ENCODE assay signal across 17 cellular contexts in the genomic region with DNA sequence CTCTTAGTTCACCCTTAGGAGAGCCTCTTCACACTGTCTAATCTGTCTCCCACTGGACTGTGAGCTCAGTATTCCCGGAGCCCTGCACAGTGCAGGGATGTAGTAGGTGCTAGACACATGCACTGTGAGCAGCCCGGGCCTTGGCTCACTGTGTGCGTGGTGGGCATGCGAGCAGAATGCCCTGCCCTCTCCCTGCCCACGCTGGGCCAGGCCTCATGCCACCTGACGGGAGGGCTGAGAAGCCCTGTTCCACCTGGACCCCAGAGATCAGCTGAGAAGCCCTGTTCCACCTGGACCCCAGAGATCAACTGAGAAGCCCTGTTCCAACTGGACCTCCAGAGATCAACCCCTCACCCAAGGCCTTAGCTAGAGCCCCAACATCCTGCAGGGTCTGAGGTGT. TPM values are rescaled to one million over a fixed set of nuclear protein-coding genes. Genes with fewer than 3 reads are reported as not detected.
DNase-seq lines count a peak whose midpoint lies in the region; ATAC-seq and TF ChIP-seq lines count a peak whose summit lies in the region.
"Had no signal": no experiment of that assay in that cellular context is flagged by ENCODE, and none has a peak within 500 bp of the region (broad histone marks: within the 10 kb centered on the region; RNA-seq: fewer than 3 reads in every experiment).

No MANE protein-coding gene starts in this region.

- H3K27me3 ChIP-seq in GM23338 (ENCODE audit: insufficient read depth) (no peaks in the 10 kb centered on the region), HCT116 (ENCODE audit: insufficient read depth, low read length) (no peaks in the 10 kb centered on the region)
- H3K27me3 ChIP-seq: BE2C had no signal

- H3K27ac ChIP-seq in GM23338 (ENCODE audit: low read depth) (no peak overlapping the region), HCT116 (ENCODE audit: low read depth, low read length) (no peak overlapping the region)
- H3K27ac ChIP-seq: C4-2B, HL-60 had no signal

- RAD21 ChIA-PET in HCT116 (lab: Charles Lee; ENCODE audit: low non-redundant PET in 1 of 2, low total read pairs in 2 of 2, uncharacterized antibody in 2 of 2, unreplicated experiment in 2 of 2), result no interaction called here

- H3K9me3 Mint-ChIP-seq in GM23338 (no peaks in the 10 kb centered on the region), WTC11 (no peaks in the 10 kb centered on the region)
- H3K9me3 Mint-ChIP-seq in stimulated activated effector memory CD8-positive, alpha-beta T cell treated with anti-CD3 and anti-CD28 coated beads, Interleukin-12 subunit alpha, Interleukin-12 subunit beta, amount 100 ng/mL, for 72 hours, result no peaks in the 10 kb centered on the region
- H3K9me3 Mint-ChIP-seq: CD4-positive, alpha-beta memory T cell had no signal

- H3K36me3 Mint-ChIP-seq in GM23338 (ENCODE audit: low read depth) (no peaks in the 10 kb centered on the region; the same call in 2 of the 3 replicates), WTC11 (no peaks in the 10 kb centered on the region)
- H3K36me3 Mint-ChIP-seq in stimulated activated effector memory CD8-positive, alpha-beta T cell treated with anti-CD3 and anti-CD28 coated beads, Interleukin-12 subunit alpha, Interleukin-12 subunit beta, amount 100 ng/mL, for 72 hours, result peaks cover under 1% of the 10 kb centered on the region
- H3K36me3 Mint-ChIP-seq: CD4-positive, alpha-beta memory T cell had no signal

- no peak for ATAC-seq in GM23338
- ATAC-seq in HCT116, result no peak
- no peak for ATAC-seq in WTC11
- ATAC-seq in stimulated activated effector memory CD8-positive, alpha-beta T cell treated with anti-CD3 and anti-CD28 coated beads, Interleukin-12 subunit alpha, Interleukin-12 subunit beta, amount 100 ng/mL, for 72 hours, result no peak
- ATAC-seq in HG02981 (IDR thresholded peaks at IDR 0.05; ENCODE audit: unreplicated experiment), result no peak
- ATAC-seq: A549, K562 had no signal

- H3K27ac Mint-ChIP-seq in GM23338 (peak overlapping the region; percentile 65), WTC11 (peak overlapping the region; percentile 80)
- H3K27ac Mint-ChIP-seq in stimulated activated effector memory CD8-positive, alpha-beta T cell treated with anti-CD3 and anti-CD28 coated beads, Interleukin-12 subunit alpha, Interleukin-12 subunit beta, amount 100 ng/mL, for 72 hours, result peak overlapping the region; percentile 43

- DNase-seq in GM23338 (ENCODE audit: low spot score), result no peak
- DNase-seq in HCT116 (ENCODE audit: low read depth, low spot score), result no peak
- DNase-seq in WTC11 (ENCODE audit: low spot score), result no peak
- DNase-seq in stimulated activated effector memory CD8-positive, alpha-beta T cell treated with anti-CD3 and anti-CD28 coated beads, Interleukin-12 subunit alpha, Interleukin-12 subunit beta, amount 100 ng/mL, for 72 hours (ENCODE audit: low spot score in 2 of 2), result no peak
- no peak for DNase-seq in globus pallidus (ENCODE audit: low spot score)
- DNase-seq: BE2C; CD4-positive, alpha-beta memory T cell; DMS153; DMS79 treated with DMSO at 0.1 percent for 48 hours; EL had no signal

- TF ChIP-seq CTCF in GM23338 (conservative IDR thresholded peaks at IDR 0.05; ENCODE audit: low read depth in 2 of 2) (no peak), HCT116 (IDR thresholded peaks at IDR 0.05 in 2 of 3, conservative IDR thresholded peaks at IDR 0.05 in 1 of 3; ENCODE audit: borderline replicate concordance in 1 of 3, insufficient read depth in 1 of 3, low read depth in 2 of 3, low read length in 2 of 3) (no peak), WTC11 (IDR thresholded peaks at IDR 0.05) (no peak)

- H3K27me3 Mint-ChIP-seq in GM23338 (ENCODE audit: insufficient read depth, low read depth, poor library complexity), result peaks cover 5% of the 10 kb centered on the region
- H3K27me3 Mint-ChIP-seq in WTC11 (ENCODE audit: low read depth), result no peaks in the 10 kb centered on the region
- H3K27me3 Mint-ChIP-seq: CD4-positive, alpha-beta memory T cell had no signal

- H3F3A ChIP-seq in GM23338 (replicated peaks; ENCODE audit: low read depth), result no peaks in the 10 kb centered on the region

- H3K9ac ChIP-seq in HCT116 (ENCODE audit: low read length), result no peak overlapping the region

- H2AFZ ChIP-seq in GM23338, result no peak overlapping the region
- H2AFZ ChIP-seq in HCT116 (ENCODE audit: low read depth, low read length, poor library complexity, severe bottlenecking), result no peak overlapping the region

- intact Hi-C loops in HCT116 (cut with micrococcal nuclease), result no loop called here

- H3K4me1 ChIP-seq in GM23338 (ENCODE audit: insufficient read depth) (no peaks in the 10 kb centered on the region), HCT116 (ENCODE audit: control insufficient read depth in 1 of 2, insufficient read depth in 2 of 2, low read length in 2 of 2) (peaks cover 10 to 21% of the 10 kb centered on the region in 2 experiments; a peak in 3 of 4 replicates)

- H3K4me1 Mint-ChIP-seq in GM23338 (no peaks in the 10 kb centered on the region), WTC11 (peaks cover under 1% of the 10 kb centered on the region; the same call in 1 of the 2 replicates)
- no peaks in the 10 kb centered on the region for H3K4me1 Mint-ChIP-seq in stimulated activated effector memory CD8-positive, alpha-beta T cell treated with anti-CD3 and anti-CD28 coated beads, Interleukin-12 subunit alpha, Interleukin-12 subunit beta, amount 100 ng/mL, for 72 hours
- H3K4me1 Mint-ChIP-seq: CD4-positive, alpha-beta memory T cell had no signal

- H3K79me2 ChIP-seq in GM23338 (replicated peaks; ENCODE audit: insufficient read depth), result no peaks in the 10 kb centered on the region
- no peaks in the 10 kb centered on the region for H3K79me2 ChIP-seq in HCT116 (ENCODE audit: insufficient read depth, low read length)

- no peak overlapping the region for H3K4me3 ChIP-seq in GM23338
- H3K4me3 ChIP-seq in HCT116 (replicated peaks in 1 of 2; ENCODE audit: low read depth in 1 of 2, low read length in 2 of 2), result no peak overlapping the region
- H3K4me3 ChIP-seq: A549, K562 had no signal

- H3K4me2 ChIP-seq in GM23338, result no peak overlapping the region
- H3K4me2 ChIP-seq in HCT116 (ENCODE audit: low read length), result peak overlapping the region; percentile 39; the same call in 1 of the 2 replicates
- H3K4me2 ChIP-seq: A549 had no signal

- 0 out of 2 replicates have a peak, but pooled peaks cover 4% of the 10 kb centered on the region for H4K20me1 ChIP-seq in GM23338 (replicated peaks; ENCODE audit: insufficient read depth)
- H4K20me1 ChIP-seq in HCT116 (ENCODE audit: insufficient read depth), result no peaks in the 10 kb centered on the region

- no peak for TF ChIP-seq POLR2A in HCT116 (IDR thresholded peaks at IDR 0.05; ENCODE audit: borderline replicate concordance, extremely low read depth, insufficient read depth, insufficient read length)

- POLR2A ChIA-PET in HCT116 (lab: Charles Lee) (no interaction called here), WTC11 (lab: Charles Lee) (interaction anchor here (0.6 kb wide), 1 partner anchor 17 kb away, joined by 3 read pairs; no protein-coding TSS in a partner anchor)

- CTCF ChIA-PET in HCT116 (lab: Charles Lee) (interaction anchor here (1.6 to 2.3 kb wide), 2 partner anchors 11 to 51 kb away, joined by 5 to 7 read pairs; partner anchors contain the start of gene RPS6KL1), WTC11 (lab: Charles Lee) (interaction anchor here (0.7 to 2.4 kb wide), 4 partner anchors 33 to 176 kb away, joined by 3 to 5 read pairs (median 4); partner anchors contain the start of gene ACYP1)

- H3K9me2 ChIP-seq in GM23338 (ENCODE audit: insufficient read depth) (no peaks in the 10 kb centered on the region), HCT116 (ENCODE audit: insufficient read depth) (no peaks in the 10 kb centered on the region)

- BruUV-seq in HCT116 (replicated peaks; lab: Mats Ljungman, UMichigan), result no TSS peak

- no peaks in the 10 kb centered on the region for H3K36me3 ChIP-seq in GM23338 (ENCODE audit: insufficient read depth)
- H3K36me3 ChIP-seq in HCT116 (ENCODE audit: control insufficient read depth in 1 of 2, insufficient read depth in 2 of 2, low read length in 2 of 2), result no peaks in the 10 kb centered on the region
- H3K36me3 ChIP-seq: BE2C had no signal

- no peak overlapping the region for H3K4me3 Mint-ChIP-seq in GM23338
- no peak overlapping the region for H3K4me3 Mint-ChIP-seq in WTC11
- no peak overlapping the region for H3K4me3 Mint-ChIP-seq in stimulated activated effector memory CD8-positive, alpha-beta T cell treated with anti-CD3 and anti-CD28 coated beads, Interleukin-12 subunit alpha, Interleukin-12 subunit beta, amount 100 ng/mL, for 72 hours
- H3K4me3 Mint-ChIP-seq: CD4-positive, alpha-beta memory T cell had no signal

- no peaks in the 10 kb centered on the region for H3K9me3 ChIP-seq in HCT116 (ENCODE audit: control insufficient read depth in 1 of 2, insufficient read depth in 1 of 2, low read depth in 1 of 2, low read length in 2 of 2)
- H3K9me3 ChIP-seq: A549, BE2C had no signal

- TF ChIP-seq RAD21 in HCT116 (IDR thresholded peaks at IDR 0.05; ENCODE audit: low read depth), result no peak

TF ChIP-seq in GM23338, 12 proteins besides CTCF, POLR2A, EP300 and RAD21 (continues in another document):
- TF ChIP-seq CREB1 (CRISPR knock-in tag; IDR thresholded peaks at IDR 0.05; ENCODE audit: low read depth) (no peak), POLR2AphosphoS5 (IDR thresholded peaks at IDR 0.05; ENCODE audit: low read depth) (no peak)

TF ChIP-seq in HCT116, 20 proteins besides CTCF, POLR2A, EP300 and RAD21 (continues in another document):
- TF ChIP-seq POLR2AphosphoS5 (IDR thresholded peaks at IDR 0.05; ENCODE audit: low read depth, low read length) (no peak), ZFX (IDR thresholded peaks at IDR 0.05) (no peak)

RNA-seq across cellular contexts. Expression of gene RPS6KL1, which starts 10.9 kb away (rescaled TPM):
- total RNA-seq in GM23338 (2014; rRNA removed; shearing (Covaris generic)), result 6.5 and 11.6 TPM in 2 replicates
- polyA plus RNA-seq in GM23338 (2016; fragmentation: Nextera tagmentation; extraction: Ambion mirVana), result 4.6 and 5.6 TPM in 2 replicates
- total RNA-seq in HCT116 (2021; ENCODE audit: unreplicated experiment) (6.7 TPM), WTC11 (2021) (10.6 to 12.6 TPM (median 12.2 TPM) in 3 replicates)
- polyA plus RNA-seq in HCT116 (2012), result 4.5 and 6.5 TPM in 2 replicates
- total RNA-seq: H4 had no signal

RNA-seq across cellular contexts. Expression of gene DLST, which starts 30.4 kb away (rescaled TPM):
- total RNA-seq in GM23338 (2014; rRNA removed; shearing (Covaris generic)), result 102 and 106 TPM in 2 replicates
- 11.2 TPM in 2 replicates for polyA plus RNA-seq in GM23338 (2016; fragmentation: Nextera tagmentation; extraction: Ambion mirVana)
- total RNA-seq in HCT116 (2021; ENCODE audit: unreplicated experiment) (101 TPM), WTC11 (2021) (112 to 121 TPM (median 119 TPM) in 3 replicates)
- 66.1 and 83.0 TPM in 2 replicates for polyA plus RNA-seq in HCT116 (2012)

RNA-seq across cellular contexts. Expression of gene PROX2, which starts 36.2 kb away (rescaled TPM):
- 0.31 TPM in 1 of 2 replicates, not detected in the other for total RNA-seq in GM23338 (2014; rRNA removed; shearing (Covaris generic))
- polyA plus RNA-seq in GM23338 (2016; fragmentation: Nextera tagmentation; extraction: Ambion mirVana), result 0.06 and 0.09 TPM in 2 replicates
- total RNA-seq in HCT116 (2021; ENCODE audit: unreplicated experiment), result not detected
- polyA plus RNA-seq in HCT116 (2012), result 0.07 and 0.09 TPM in 2 replicates
- 0.04 to 0.27 TPM in 2 of 3 replicates, not detected in the other for total RNA-seq in WTC11 (2021)
- total RNA-seq: CD4-positive, alpha-beta memory T cell; H4; K562 had no signal
- polyA plus RNA-seq: A549, AG04450, K562 had no signal

RNA-seq across cellular contexts. Expression of gene PGF, which starts 43.3 kb away (rescaled TPM):
- total RNA-seq in GM23338 (2014; rRNA removed; shearing (Covaris generic)), result 6.3 and 9.5 TPM in 2 replicates
- 2.9 and 5.1 TPM in 2 replicates for polyA plus RNA-seq in GM23338 (2016; fragmentation: Nextera tagmentation; extraction: Ambion mirVana)
- total RNA-seq in HCT116 (2021; ENCODE audit: unreplicated experiment) (6.4 TPM), WTC11 (2021) (5.0 to 6.7 TPM (median 6.5 TPM) in 3 replicates)
- polyA plus RNA-seq in HCT116 (2012), result 3.2 and 4.3 TPM in 2 replicates
- total RNA-seq: CD4-positive, alpha-beta memory T cell had no signal
